8 cellular contexts compared by ENCODE assay signal in the genomic region with DNA sequence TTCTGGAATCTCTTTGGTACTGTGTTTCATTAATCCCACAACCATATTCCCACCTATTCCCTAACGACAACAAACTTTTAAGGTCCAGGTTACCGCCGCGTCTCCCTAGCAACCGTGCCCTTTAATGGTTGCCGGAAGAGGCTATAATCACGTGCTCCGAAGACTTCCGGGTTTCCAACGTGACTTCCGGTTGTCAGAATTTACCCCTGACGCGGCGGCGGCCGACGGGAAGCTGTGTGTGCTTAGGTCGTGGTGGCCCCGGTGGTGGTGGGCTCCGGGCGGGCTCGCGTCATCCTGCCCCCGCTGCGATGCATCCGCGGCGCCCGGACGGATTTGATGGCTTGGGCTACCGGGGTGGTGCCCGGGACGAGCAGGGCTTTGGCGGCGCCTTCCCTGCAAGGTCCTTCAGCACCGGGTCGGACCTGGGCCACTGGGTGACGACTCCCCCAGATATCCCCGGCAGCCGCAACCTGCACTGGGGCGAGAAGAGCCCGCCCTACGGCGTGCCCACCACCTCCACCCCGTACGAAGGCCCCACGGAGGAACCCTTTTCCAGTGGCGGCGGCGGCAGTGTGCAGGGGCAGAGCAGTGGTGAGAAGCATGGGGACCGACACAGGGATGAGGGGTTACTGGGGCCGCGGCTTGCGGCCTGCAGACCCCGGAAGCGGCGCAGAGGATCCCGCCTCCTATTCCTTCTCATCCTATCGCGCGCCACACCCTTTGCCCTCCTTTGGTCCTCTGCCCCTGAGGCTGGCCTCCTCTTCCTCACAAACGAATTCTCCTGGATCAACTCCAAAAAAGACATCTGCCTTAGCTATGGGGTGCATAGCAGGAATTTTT. TPM values are rescaled to one million over a fixed set of nuclear protein-coding genes. Genes with fewer than 3 reads are reported as not detected.
DNase-seq lines count a peak whose midpoint lies in the region; ATAC-seq and TF ChIP-seq lines count a peak whose summit lies in the region.

SLC25A46 (plus strand) TSS at position 196 of the 840 bp plus-strand sequence; CDS start at position 309, 113 bp downstream.

- no peak for TF ChIP-seq CTCF in colonic mucosa (IDR thresholded peaks at IDR 0.05)

- no peaks in the 10 kb centered on the region for H3K36me3 ChIP-seq in colonic mucosa

- no peaks in the 10 kb centered on the region for H3K9me3 ChIP-seq in colonic mucosa

- H3K4me1 ChIP-seq in colonic mucosa, result no peaks in the 10 kb centered on the region

- H3K9ac ChIP-seq in colonic mucosa (ENCODE audit: low read depth in 2 of 2, low read length in 2 of 2), result peak within 1 kb of the TSS; percentile 81 to 92

- H3K27ac ChIP-seq in colonic mucosa (peak within 1 kb of the TSS; percentile 83), layer of hippocampus (ENCODE audit: low read depth, low read length) (peak within 1 kb of the TSS; percentile 78)

- peak within 1 kb of the TSS; percentile 93 for H3K4me3 ChIP-seq in colonic mucosa

- intact Hi-C loops in colonic mucosa (cut with DNase I), result no loop called here

- DNase-seq in AML-193 (lab: John Stamatoyannopoulos, UW), result peak; percentile 81 to 84
- DNase-seq in NCI-H510A treated with DMSO at 0.1 percent for 48 hours (lab: John Stamatoyannopoulos, UW), result peak; percentile 56
- DNase-seq in activated CD4-positive, alpha-beta T cell treated with anti-CD3 and anti-CD28 coated beads for 48 hours, result peak; percentile 90
- peak; percentile 92 for DNase-seq in colonic mucosa
- peak; percentile 87 for DNase-seq in stimulated activated CD4-positive, alpha-beta T cell treated with anti-CD3 and anti-CD28 coated beads, Interleukin-1b, Interleukin-23, amount 100 ng/mL, for 48 hours

- peak; percentile 96 for ATAC-seq in HG03432 (IDR thresholded peaks at IDR 0.05; ENCODE audit: unreplicated experiment)

- TF ChIP-seq POLR2A in GM19099 (IDR thresholded peaks at IDR 0.05; ENCODE audit: extremely low read depth, insufficient read length, low read depth), result peak; percentile 94

- H3K27me3 ChIP-seq in colonic mucosa (no peaks in the 10 kb centered on the region), layer of hippocampus (ENCODE audit: control insufficient read depth, insufficient read depth, low read length) (no peaks in the 10 kb centered on the region)

RNA-seq across cellular contexts. Expression of gene SLC25A46, which starts in this region (rescaled TPM):
- total RNA-seq in colonic mucosa, result 10 to 100 TPM; 50.7 to 54.8 TPM

Comparison
In these comparisons a context has a peak if more than half of its experiments do, and no peak if none do; other contexts are left out.
1. Peak in every context shown above with its lines: DNase-seq, ATAC-seq, H3K4me3 ChIP-seq and H3K27ac ChIP-seq.